17 cellular contexts compared by ENCODE assay signal in genomic region chr1:107842241-107842640, GRCh38.
DNase-seq lines count a peak whose midpoint lies in the region; ATAC-seq, FAIRE-seq and TF ChIP-seq lines count a peak whose summit lies in the region.
"Had no signal": no experiment of that assay in that cellular context is flagged by ENCODE, and none has a peak within 500 bp of the region (broad histone marks: within the 10 kb centered on the region; RNA-seq: fewer than 3 reads in every experiment).

No MANE protein-coding gene starts in this region.

- H3K27ac Mint-ChIP-seq in CD14-positive monocyte (peak overlapping the region in 3 of 7 donors; percentile 2 to 69 (median 54)), naive B cell (peak overlapping the region; percentile 75 to 89 (median 85))
- peak overlapping the region; percentile 31 for H3K27ac Mint-ChIP-seq in activated naive CD8-positive, alpha-beta T cell treated with anti-CD3 and anti-CD28 coated beads for 36 hours

- WGBS in pancreas, 2 donors, result 62 to 66% methylated on average over 2 of the region's 2 CpGs

- peaks cover 84% of the 10 kb centered on the region for H3K4me1 Mint-ChIP-seq in CD14-positive monocyte
- H3K4me1 Mint-ChIP-seq in activated naive CD8-positive, alpha-beta T cell treated with anti-CD3 and anti-CD28 coated beads for 36 hours, result peaks cover 51% of the 10 kb centered on the region
- H3K4me1 Mint-ChIP-seq in naive B cell, result peaks cover 81 to 94% (median 89%) of the 10 kb centered on the region in 3 donors

- TF ChIP-seq CTCF in CD14-positive monocyte (IDR thresholded peaks at IDR 0.05) (no peak), GM12865 (IDR thresholded peaks at IDR 0.05; ENCODE audit: insufficient read depth, low read depth, low read length, missing control alignments) (no peak), pancreas (IDR thresholded peaks at IDR 0.05) (no peak)

- no peak for FAIRE-seq in pancreas (lab: Jason Lieb, UNC)
- FAIRE-seq: endothelial cell of umbilical vein had no signal

- ATAC-seq in naive B cell (ENCODE audit: low read depth in 2 of 2) (peak; percentile 40 to 53), pancreas (no peak), HG03442 (IDR thresholded peaks at IDR 0.05; ENCODE audit: unreplicated experiment) (no peak)
- ATAC-seq: upper lobe of right lung had no signal

- H3K9me3 Mint-ChIP-seq in CD14-positive monocyte, result peaks cover 0 to 5% (median 2%) of the 10 kb centered on the region in 7 donors
- H3K9me3 Mint-ChIP-seq in activated naive CD8-positive, alpha-beta T cell treated with anti-CD3 and anti-CD28 coated beads for 36 hours, result peaks cover 17% of the 10 kb centered on the region
- peaks cover 11 to 30% (median 19%) of the 10 kb centered on the region in 7 donors for H3K9me3 Mint-ChIP-seq in naive B cell

- intact Hi-C loops in CD14-positive monocyte (cut with micrococcal nuclease), result no loop called here
- intact Hi-C loops in pancreas (cut with DNase I), result no loop called here

- no peaks in the 10 kb centered on the region for H3K36me3 ChIP-seq in pancreas
- H3K36me3 ChIP-seq: right atrium auricular region, upper lobe of right lung had no signal

- H3K4me1 ChIP-seq in pancreas, result no peaks in the 10 kb centered on the region

- H3K36me3 Mint-ChIP-seq in CD14-positive monocyte, result peaks cover 2 to 3% of the 10 kb centered on the region in 2 donors
- peaks cover 24% of the 10 kb centered on the region for H3K36me3 Mint-ChIP-seq in activated naive CD8-positive, alpha-beta T cell treated with anti-CD3 and anti-CD28 coated beads for 36 hours
- peaks cover 6 to 26% of the 10 kb centered on the region in 2 donors for H3K36me3 Mint-ChIP-seq in naive B cell

- no peaks in the 10 kb centered on the region for H3K9me3 ChIP-seq in pancreas

- H3K27ac ChIP-seq in pancreas, result no peak overlapping the region
- H3K27ac ChIP-seq: right atrium auricular region, upper lobe of right lung had no signal

- H3K27me3 ChIP-seq in pancreas, result peaks cover 0 to 4% (median 0%) of the 10 kb centered on the region in 4 donors
- H3K27me3 ChIP-seq: right atrium auricular region, upper lobe of right lung had no signal

- peak overlapping the region; percentile 4 to 34 for H3K4me3 Mint-ChIP-seq in CD14-positive monocyte
- no peak overlapping the region for H3K4me3 Mint-ChIP-seq in activated naive CD8-positive, alpha-beta T cell treated with anti-CD3 and anti-CD28 coated beads for 36 hours
- peak overlapping the region; percentile 39 to 85 (median 64) for H3K4me3 Mint-ChIP-seq in naive B cell

- DNase-seq in CD14-positive monocyte (ENCODE audit: low spot score), result no peak
- DNase-seq in GM12865 (ENCODE audit: low read depth), result peak; percentile 9
- DNase-seq in activated naive CD8-positive, alpha-beta T cell treated with anti-CD3 and anti-CD28 coated beads for 36 hours, result no peak
- peak; percentile 18 for DNase-seq in naive B cell
- no peak for DNase-seq in pancreas
- no peak for DNase-seq in NCI-H524 (lab: John Stamatoyannopoulos, UW)
- DNase-seq: activated CD4-positive, alpha-beta T cell treated with anti-CD3 and anti-CD28 coated beads for 48 hours; activated effector memory CD4-positive, alpha-beta T cell treated with anti-CD3 and anti-CD28 coated beads, Interleukin-2, amount 50 U/mL, for 16 hours; caudate nucleus; kidney glomerular epithelial cell; NCI-H1092 treated with DMSO at 0.1 percent for 48 hours; NCI-H345; stimulated activated CD4-positive, alpha-beta T cell treated with anti-CD3 and anti-CD28 coated beads, Interleukin-2, amount 100 ng/mL, for 24 hours; upper lobe of right lung had no signal

- H3K27me3 Mint-ChIP-seq in CD14-positive monocyte (ENCODE audit: low read depth in 3 of 3), result peaks cover 0 to 3% (median 0%) of the 10 kb centered on the region in 3 donors
- no peaks in the 10 kb centered on the region for H3K27me3 Mint-ChIP-seq in activated naive CD8-positive, alpha-beta T cell treated with anti-CD3 and anti-CD28 coated beads for 36 hours
- H3K27me3 Mint-ChIP-seq in naive B cell, result no peaks in the 10 kb centered on the region

- H3K4me3 ChIP-seq in GM12865 (ENCODE audit: low read depth, low read length) (no peak overlapping the region), pancreas (no peak overlapping the region)
- H3K4me3 ChIP-seq: right atrium auricular region, upper lobe of right lung had no signal

Comparison
In these comparisons a context has a peak if more than half of its experiments do, and no peak if none do; other contexts are left out.
1. DNase-seq: peak in GM12865 (single experiment) and naive B cell (single experiment); none in CD14-positive monocyte (single experiment), activated naive CD8-positive, alpha-beta T cell treated with anti-CD3 and anti-CD28 coated beads for 36 hours (single experiment), pancreas (0 of 6) and NCI-H524 (0 of 2).
2. ATAC-seq: peak in naive B cell (2 of 2); none in pancreas (0 of 4) and HG03442 (single experiment).